ENCODE assay signal across 25 cellular contexts in the genomic region with DNA sequence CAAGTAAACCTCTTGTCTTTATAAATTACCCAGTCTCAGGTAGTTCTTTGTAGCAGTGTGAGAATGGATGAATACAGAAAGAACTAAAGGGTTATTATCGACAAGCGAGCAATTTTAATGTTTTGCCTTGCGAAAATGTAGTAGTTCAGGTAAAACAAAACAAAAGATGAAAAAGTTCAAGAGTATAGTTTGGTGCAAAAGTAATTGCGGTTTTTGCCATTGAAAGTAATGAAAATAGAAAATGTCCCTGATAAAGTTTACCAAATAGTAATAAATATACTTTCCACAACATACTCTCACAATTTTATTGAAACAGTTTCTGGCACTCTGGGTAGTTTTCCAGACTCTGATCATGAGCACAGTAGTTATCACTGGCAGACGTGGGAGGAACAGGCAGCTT.
"Had no signal": no experiment of that assay in that cellular context is flagged by ENCODE, and none has a peak within 500 bp of the region (broad histone marks: within the 10 kb centered on the region; RNA-seq: fewer than 3 reads in every experiment).

No MANE protein-coding gene starts in this region.

- FAIRE-seq: colon, islet of Langerhans, keratinocyte had no signal

- H3K4me3 ChIP-seq: coronary artery, dorsolateral prefrontal cortex, esophagus squamous epithelium, gastrocnemius medialis, heart right ventricle, left lung, lower lobe of right lung had no signal

- H3K27me3 ChIP-seq: dorsolateral prefrontal cortex, esophagus squamous epithelium, gastrocnemius medialis, heart right ventricle, left lung had no signal

- ATAC-seq: esophagus mucosa, gastrocnemius medialis, heart right ventricle, left cardiac atrium, left lung, left ventricle myocardium superior, lower lobe of right lung had no signal

- H3K9me3 ChIP-seq: esophagus squamous epithelium, gastrocnemius medialis, heart right ventricle, left lung, lower lobe of right lung had no signal

- DNase-seq: dermis blood vessel endothelial cell; dorsolateral prefrontal cortex; effector CD4-positive, alpha-beta T cell; effector memory CD4-positive, alpha-beta T cell; erythroblast; esophagus squamous epithelium; foreskin fibroblast; foreskin melanocyte; gastrocnemius medialis; glutamatergic neuron; head of caudate nucleus; heart right ventricle; hippocampal formation; left cardiac atrium; left lung; left ventricle myocardium superior; lower lobe of right lung; mesenchymal stem cell; midbrain had no signal

- H3K4me1 ChIP-seq: gastrocnemius medialis, heart right ventricle, left lung, lower lobe of right lung had no signal

- H3K36me3 ChIP-seq: esophagus squamous epithelium, gastrocnemius medialis, heart right ventricle, left lung, lower lobe of right lung had no signal

- H3K27ac ChIP-seq: coronary artery, dorsolateral prefrontal cortex, epithelial cell of prostate, esophagus squamous epithelium, gastrocnemius medialis, heart right ventricle, left lung, lower lobe of right lung had no signal
